In the genomic region with DNA sequence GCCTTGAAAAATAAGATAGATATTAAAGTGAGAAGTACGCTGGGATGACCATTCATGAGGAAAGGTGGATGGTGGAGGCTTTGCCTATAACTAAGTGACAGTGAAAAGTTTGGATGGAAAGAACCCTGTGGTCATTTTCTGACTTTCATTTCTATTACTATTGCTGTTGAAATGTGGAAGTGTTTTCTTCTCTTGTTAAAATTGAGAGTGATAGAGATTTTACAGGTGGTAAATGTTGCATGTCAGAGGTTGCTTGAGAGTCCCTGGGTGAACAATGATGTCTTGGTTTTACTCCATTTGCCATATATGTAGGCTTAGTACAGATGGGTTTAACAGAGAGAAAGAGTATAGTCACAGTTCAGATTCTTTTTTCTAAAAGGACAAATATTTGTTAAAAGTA, we compare ENCODE assay signal across 14 cellular contexts. TPM values are rescaled to one million over a fixed set of nuclear protein-coding genes. Genes with fewer than 3 reads are reported as not detected.
DNase-seq lines count a peak whose midpoint lies in the region; ATAC-seq and TF ChIP-seq lines count a peak whose summit lies in the region.
"Had no signal": no experiment of that assay in that cellular context is flagged by ENCODE, and none has a peak within 500 bp of the region (broad histone marks: within the 10 kb centered on the region; RNA-seq: fewer than 3 reads in every experiment).

No MANE protein-coding gene starts in this region.

- peak; percentile 73 for ATAC-seq in GM19372 (IDR thresholded peaks at IDR 0.05; ENCODE audit: low read depth, unreplicated experiment)
- peak; percentile 88 for ATAC-seq in HG02852 (IDR thresholded peaks at IDR 0.05; ENCODE audit: unreplicated experiment)
- ATAC-seq in HG03565 (IDR thresholded peaks at IDR 0.05; ENCODE audit: unreplicated experiment) = peak; percentile 80
- ATAC-seq: HepG2, pancreas had no signal

- H3K36me3 Mint-ChIP-seq in type B pancreatic cell = no peaks in the 10 kb centered on the region

- H3K9me3 Mint-ChIP-seq in type B pancreatic cell = no peaks in the 10 kb centered on the region
- H3K9me3 Mint-ChIP-seq: brain had no signal

- no peak overlapping the region for H3K27ac Mint-ChIP-seq in type B pancreatic cell
- H3K27ac Mint-ChIP-seq: brain had no signal

- TF ChIP-seq CTCF in GM13977 (IDR thresholded peaks at IDR 0.05; ENCODE audit: extremely low read depth, insufficient read depth, missing control alignments) = no peak
- TF ChIP-seq CTCF in type B pancreatic cell (conservative IDR thresholded peaks at IDR 0.05) = no peak

- DNase-seq in GM13977 (ENCODE audit: low spot score) = peak; percentile 52
- DNase-seq in NCI-H526 (lab: John Stamatoyannopoulos, UW) = no peak
- no peak for DNase-seq in COR-L47 (lab: John Stamatoyannopoulos, UW)
- DNase-seq in type B pancreatic cell (ENCODE audit: extremely low spot score, unreplicated experiment) = no peak
- no peak for DNase-seq in OCI-M2 (lab: John Stamatoyannopoulos, UW; ENCODE audit: unreplicated experiment)
- DNase-seq: esophagus squamous epithelium; pancreas; stimulated activated CD4-positive, alpha-beta T cell treated with anti-CD3 and anti-CD28 coated beads, Interleukin-4, amount 100 ng/mL, for 24 hours; transverse colon had no signal

- no peak overlapping the region for H3K4me3 Mint-ChIP-seq in type B pancreatic cell
- H3K4me3 Mint-ChIP-seq: brain had no signal

- in situ Hi-C loops in GM13977 (cut with MboI; ENCODE audit: low pct_unique_long_range_greater_than_20kb, low sequenced_read_pairs, unreplicated experiment) = no loop called here

- H3K27me3 Mint-ChIP-seq in type B pancreatic cell = no peaks in the 10 kb centered on the region

- H3K4me1 Mint-ChIP-seq in type B pancreatic cell (ENCODE audit: unreplicated experiment) = peaks cover 12% of the 10 kb centered on the region

RNA-seq across cellular contexts. Expression of gene NCOA1, which starts 18.4 kb away (rescaled TPM):
- 18.1 and 23.8 TPM in 2 replicates for total RNA-seq in type B pancreatic cell (ENCODE audit: low replicate concordance)
